Comparison of ENCODE assay signal across 8 cellular contexts in the genomic region with DNA sequence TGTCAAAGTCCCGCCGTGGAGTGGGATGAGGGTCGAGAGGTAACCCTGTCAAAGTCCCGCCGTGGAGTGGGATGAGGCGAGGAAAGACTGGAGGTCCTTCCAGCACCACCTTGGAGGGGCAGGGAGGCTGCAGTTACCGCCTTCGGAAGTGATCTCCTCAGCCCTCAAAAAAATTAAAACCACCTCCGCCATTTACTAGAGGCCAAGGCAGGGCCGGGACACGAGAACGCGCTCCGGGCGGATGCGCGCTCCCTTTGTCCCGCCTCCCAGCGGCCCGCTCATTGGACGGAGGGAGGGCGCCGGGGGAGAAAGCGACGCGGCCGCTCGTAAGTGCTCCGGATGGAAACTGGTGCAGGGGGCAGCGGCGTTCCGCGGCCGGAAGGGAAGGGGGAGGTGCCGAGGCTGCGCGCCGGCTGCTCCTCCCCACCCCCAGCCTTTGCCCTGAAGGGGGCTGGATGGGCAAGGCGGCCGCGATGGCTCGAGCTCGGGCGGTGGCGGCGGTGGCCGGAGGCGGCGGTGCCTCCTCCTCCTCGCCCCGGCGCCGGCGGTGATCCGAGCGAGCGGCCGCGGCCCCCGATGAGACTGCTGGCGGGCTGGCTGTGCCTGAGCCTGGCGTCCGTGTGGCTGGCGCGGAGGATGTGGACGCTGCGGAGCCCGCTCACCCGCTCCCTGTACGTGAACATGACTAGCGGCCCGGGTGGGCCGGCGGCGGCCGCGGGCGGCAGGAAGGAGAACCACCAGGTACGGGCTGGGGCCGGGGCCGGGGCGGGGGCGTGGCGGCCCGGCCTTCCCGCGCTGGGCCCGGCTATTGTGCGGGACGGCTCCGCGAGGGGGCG. TPM values are rescaled to one million over a fixed set of nuclear protein-coding genes. Genes with fewer than 3 reads are reported as not detected.
A peak's percentile ranks its signal among the peaks of the same experiment; 100 is the strongest.
DNase-seq lines count a peak whose midpoint lies in the region; ATAC-seq and TF ChIP-seq lines count a peak whose summit lies in the region.

A gene (plus strand): TSS at position 420 of the 836 bp plus-strand sequence. CDS start 157 bp downstream, at position 577.

- DNase-seq in BJ (ENCODE audit: low read depth) (peak; percentile 63), NCI-H526 treated with DMSO at 0.1 percent for 48 hours (lab: John Stamatoyannopoulos, UW) (peak; percentile 90), dedifferentiated amniotic fluid mesenchymal stem cell (ENCODE audit: extremely low spot score) (peak; percentile 88), left lobe of liver (ENCODE audit: low spot score) (peak; percentile 96)
- DNase-seq in activated CD4-positive, alpha-beta T cell treated with anti-CD3 and anti-CD28 coated beads, Interleukin-2, amount 50 U/mL, for 1 hour: peak; percentile 93
- peak; percentile 91 for DNase-seq in stimulated activated CD4-positive, alpha-beta T cell treated with anti-CD3 and anti-CD28 coated beads, Interleukin-2, amount 100 ng/mL, for 4 hours (ENCODE audit: low read depth)

- H3K4me3 ChIP-seq in BJ (ENCODE audit: low read depth, low read length): peak within 1 kb of the TSS; percentile 83

- H3K36me3 ChIP-seq in BJ (ENCODE audit: control insufficient read depth, insufficient read depth, low read length): no peaks in the 10 kb centered on the region

- peak; percentile 92 for ATAC-seq in GM19324 (IDR thresholded peaks at IDR 0.05; ENCODE audit: low FRiP score, unreplicated experiment)
- peak; percentile 68 for ATAC-seq in HG03469 (IDR thresholded peaks at IDR 0.05; ENCODE audit: unreplicated experiment)
- ATAC-seq in left lobe of liver: peak; percentile 96

- POLR2A ChIA-PET in BJ (lab: Charles Lee): interaction anchor here (0.7 kb wide), 1 partner anchor 15 kb away, joined by 6 read pairs; no protein-coding TSS in a partner anchor

- no peak for TF ChIP-seq CTCF in BJ (IDR thresholded peaks at IDR 0.05; ENCODE audit: insufficient read depth, low read depth, low read length)

- no peaks in the 10 kb centered on the region for H3K27me3 ChIP-seq in BJ (ENCODE audit: control insufficient read depth, insufficient read depth, low read length)

- CTCF ChIA-PET in BJ (lab: Yijun Ruan, JAX): interaction anchor here (1.0 kb wide), 1 partner anchor 18 kb away, joined by 3 read pairs; no protein-coding TSS in a partner anchor

RNA-seq across cellular contexts. Expression of the gene that starts here (rescaled TPM):
- 46.3 and 106 TPM in 2 replicates for polyA plus RNA-seq in BJ (2011; rRNA removed)
- 15.2 and 16.6 TPM in 2 replicates for polyA minus RNA-seq in BJ (2011; rRNA and poly(A)+ RNA removed)
- 11.4 TPM for total RNA-seq in left lobe of liver

Comparison
In these comparisons a context has a peak if more than half of its experiments do, and no peak if none do; other contexts are left out.
1. Peak in every context shown above with its lines: DNase-seq, ATAC-seq and H3K4me3 ChIP-seq.